Comparison of ENCODE assay signal across 8 cellular contexts in the genomic region with DNA sequence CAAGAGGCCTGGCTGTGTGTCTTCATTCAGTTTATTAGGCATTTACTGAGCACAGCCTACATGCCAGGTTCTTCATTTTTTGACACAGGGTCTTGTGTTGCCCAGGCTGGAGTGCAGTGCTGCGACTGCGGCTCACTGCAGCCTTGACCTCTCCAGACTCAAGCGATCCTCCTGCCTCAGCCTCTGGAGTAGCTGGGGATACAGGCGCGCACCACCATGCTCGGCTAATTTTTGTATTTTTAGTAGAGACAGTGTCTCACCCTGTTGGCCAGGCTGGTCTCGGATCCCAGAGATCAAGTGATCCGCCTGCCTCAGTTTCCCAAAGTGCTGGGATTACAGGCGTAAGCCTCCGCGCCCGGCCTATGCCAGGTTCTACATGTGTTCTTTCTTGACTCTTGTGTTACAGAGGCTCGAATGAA. TPM values are rescaled to one million over a fixed set of nuclear protein-coding genes. Genes with fewer than 3 reads are reported as not detected.
DNase-seq lines count a peak whose midpoint lies in the region; ATAC-seq and TF ChIP-seq lines count a peak whose summit lies in the region.

No MANE protein-coding gene starts in this region.

- H3K4me3 ChIP-seq in astrocyte of the spinal cord (ENCODE audit: low read depth, low read length) (peak overlapping the region; percentile 84), lower leg skin (ENCODE audit: low read depth, poor library complexity, severe bottlenecking) (peak overlapping the region; percentile 94), thyroid gland (replicated peaks in 1 of 3) (peak overlapping the region; percentile 87 to 100 (median 95))

- H3K36me3 Mint-ChIP-seq in activated CD8-positive, alpha-beta memory T cell treated with anti-CD3 and anti-CD28 coated beads, Interleukin-2, amount 10 ng/mL, durations not matched to agents 7 days and 5 days = peaks cover 4% of the 10 kb centered on the region

- no peak for ATAC-seq in activated CD8-positive, alpha-beta memory T cell treated with anti-CD3 and anti-CD28 coated beads, Interleukin-2, amount 10 ng/mL, durations not matched to agents 7 days and 5 days
- ATAC-seq in HG03460 (IDR thresholded peaks at IDR 0.05; ENCODE audit: unreplicated experiment) = no peak

- H3K4me3 Mint-ChIP-seq in activated CD8-positive, alpha-beta memory T cell treated with anti-CD3 and anti-CD28 coated beads, Interleukin-2, amount 10 ng/mL, durations not matched to agents 7 days and 5 days = peak overlapping the region; percentile 84

- no peaks in the 10 kb centered on the region for H3K9me3 ChIP-seq in thyroid gland

- no peak for TF ChIP-seq POLR2A in lower leg skin (IDR thresholded peaks at IDR 0.05)
- no peak for TF ChIP-seq POLR2A in thyroid gland (IDR thresholded peaks at IDR 0.05)

- in situ Hi-C loops in astrocyte of the spinal cord (cut with HindIII; ENCODE audit: low sequenced_read_pairs) = no loop called here

- H3K36me3 ChIP-seq in thyroid gland = no peaks in the 10 kb centered on the region

- no peak for DNase-seq in activated CD8-positive, alpha-beta memory T cell treated with anti-CD3 and anti-CD28 coated beads, Interleukin-2, amount 10 ng/mL, durations not matched to agents 7 days and 5 days
- no peak for DNase-seq in activated CD8-positive, alpha-beta memory T cell treated with anti-CD3 and anti-CD28 coated beads, Interleukin-2, amount 50 U/mL, for 4 hours
- no peak for DNase-seq in astrocyte of the spinal cord (ENCODE audit: low read depth, low spot score)
- peak in 1 of 2 donors; percentile 86 for DNase-seq in lower leg skin (ENCODE audit: low spot score in 2 of 2)
- no peak for DNase-seq in thyroid gland
- no peak for DNase-seq in NCI-H2029 treated with DMSO at 0.1 percent for 48 hours (lab: John Stamatoyannopoulos, UW)
- no peak for DNase-seq in DMS79 treated with DMSO at 0.1 percent for 48 hours (lab: John Stamatoyannopoulos, UW)

- peak overlapping the region; percentile 78 to 86 (median 85) for H3K27ac ChIP-seq in thyroid gland

- WGBS in lower leg skin, 2 donors = 57 to 70% methylated on average over 7 to 13 of the region's 13 CpGs
- WGBS in thyroid gland, 2 donors = 42 to 44% methylated on average over 13 of the region's 13 CpGs

- H3K27ac Mint-ChIP-seq in activated CD8-positive, alpha-beta memory T cell treated with anti-CD3 and anti-CD28 coated beads, Interleukin-2, amount 10 ng/mL, durations not matched to agents 7 days and 5 days = peak overlapping the region; percentile 56

- H3K27me3 Mint-ChIP-seq in activated CD8-positive, alpha-beta memory T cell treated with anti-CD3 and anti-CD28 coated beads, Interleukin-2, amount 10 ng/mL, durations not matched to agents 7 days and 5 days = peaks cover 15% of the 10 kb centered on the region

- no peaks in the 10 kb centered on the region for H3K27me3 ChIP-seq in thyroid gland

- intact Hi-C loops in lower leg skin (cut with DNase I; ENCODE audit: low total_unique reads) = no loop called here
- intact Hi-C loops in thyroid gland (cut with DNase I) = no loop called here

- no peaks in the 10 kb centered on the region for H3K9me3 Mint-ChIP-seq in activated CD8-positive, alpha-beta memory T cell treated with anti-CD3 and anti-CD28 coated beads, Interleukin-2, amount 10 ng/mL, durations not matched to agents 7 days and 5 days (ENCODE audit: low read depth)

- H3K4me1 ChIP-seq in thyroid gland = peaks cover 22 to 27% of the 10 kb centered on the region in 2 donors

- TF ChIP-seq CTCF in astrocyte of the spinal cord (IDR thresholded peaks at IDR 0.05; ENCODE audit: low read depth, low read length) (no peak), lower leg skin (IDR thresholded peaks at IDR 0.05) (no peak), thyroid gland (IDR thresholded peaks at IDR 0.05) (no peak)

- peaks cover 23% of the 10 kb centered on the region for H3K4me1 Mint-ChIP-seq in activated CD8-positive, alpha-beta memory T cell treated with anti-CD3 and anti-CD28 coated beads, Interleukin-2, amount 10 ng/mL, durations not matched to agents 7 days and 5 days

- CTCF ChIA-PET in activated CD8-positive, alpha-beta memory T cell treated with anti-CD3 and anti-CD28 coated beads, Interleukin-2, amount 10 ng/mL, durations not matched to agents 7 days and 5 days (lab: Charles Lee) = interaction anchor here (0.6 to 0.9 kb wide), 3 partner anchors 15 to 203 kb away, joined by 3 read pairs; no protein-coding TSS in a partner anchor

RNA-seq across cellular contexts. Expression of a gene that starts 0.6 kb away (rescaled TPM):
- total RNA-seq in activated CD8-positive, alpha-beta memory T cell treated with anti-CD3 and anti-CD28 coated beads, Interleukin-2, amount 10 ng/mL, durations not matched to agents 7 days and 5 days = 1 to 10 TPM; 8.1 to 9.0 TPM
- total RNA-seq in lower leg skin (10 to 100 TPM; 18.2 to 34.6 (median 28.4) TPM), thyroid gland (10 to 100 TPM; 43.0 to 81.8 (median 61.4) TPM)
